8 cellular contexts compared by ENCODE assay signal in genomic region chr13:106561551-106562170, GRCh38. TPM values are rescaled to one million over a fixed set of nuclear protein-coding genes. Genes with fewer than 3 reads are reported as not detected.
A peak's percentile ranks its signal among the peaks of the same experiment; 100 is the strongest.
DNase-seq lines count a peak whose midpoint lies in the region; ATAC-seq and FAIRE-seq lines count a peak whose summit lies in the region.

No MANE protein-coding gene starts in this region.

- H3K36me3 Mint-ChIP-seq in activated CD4-positive, alpha-beta memory T cell treated with anti-CD3 and anti-CD28 coated beads, Interleukin-2, amount 10 ng/mL, durations not matched to agents 7 days and 5 days (ENCODE audit: low read depth): peaks cover 51% of the 10 kb centered on the region

- H3K9me3 ChIP-seq in small intestine (ENCODE audit: control insufficient read depth, low read depth): no peaks in the 10 kb centered on the region

- FAIRE-seq in small intestine (lab: Jason Lieb, UNC): no peak

- ATAC-seq in GM19023 (IDR thresholded peaks at IDR 0.05; ENCODE audit: unreplicated experiment) (peak; percentile 90), HG02981 (IDR thresholded peaks at IDR 0.05; ENCODE audit: unreplicated experiment) (peak; percentile 82), left ventricle myocardium superior (peak; percentile 69)

- peak; percentile 25 for DNase-seq in activated CD4-positive, alpha-beta memory T cell treated with anti-CD3 and anti-CD28 coated beads, Interleukin-2, amount 10 ng/mL, durations not matched to agents 7 days and 5 days
- DNase-seq in left ventricle myocardium superior: no peak
- DNase-seq in stimulated activated CD4-positive, alpha-beta T cell treated with anti-CD3 and anti-CD28 coated beads, Interleukin-4, amount 100 ng/mL, for 1 hour: peak; percentile 33
- DNase-seq in GDM1 (lab: John Stamatoyannopoulos, UW): no peak
- no peak for DNase-seq in DMS 273 (lab: John Stamatoyannopoulos, UW; ENCODE audit: unreplicated experiment)
- DNase-seq in small intestine: no peak

- no peak overlapping the region for H3K4me3 ChIP-seq in small intestine (ENCODE audit: low read depth in 1 of 2, low read length in 2 of 2)

- H3K4me1 ChIP-seq in small intestine (ENCODE audit: control insufficient read depth in 2 of 2, insufficient read depth in 1 of 2, low read depth in 1 of 2, low read length in 1 of 2): peaks cover 6 to 31% of the 10 kb centered on the region in 2 donors

- WGBS in small intestine, 3 donors: 33 to 40% (median 37%) methylated on average over 6 of the region's 6 CpGs

- H3K27me3 ChIP-seq in small intestine (ENCODE audit: control insufficient read depth in 2 of 2, insufficient read depth in 2 of 2, low read length in 2 of 2): no peaks in the 10 kb centered on the region

- H3K27me3 Mint-ChIP-seq in activated CD4-positive, alpha-beta memory T cell treated with anti-CD3 and anti-CD28 coated beads, Interleukin-2, amount 10 ng/mL, durations not matched to agents 7 days and 5 days: no peaks in the 10 kb centered on the region

- H3K27ac Mint-ChIP-seq in activated CD4-positive, alpha-beta memory T cell treated with anti-CD3 and anti-CD28 coated beads, Interleukin-2, amount 10 ng/mL, durations not matched to agents 7 days and 5 days: peak overlapping the region; percentile 5

- H3K9me3 Mint-ChIP-seq in activated CD4-positive, alpha-beta memory T cell treated with anti-CD3 and anti-CD28 coated beads, Interleukin-2, amount 10 ng/mL, durations not matched to agents 7 days and 5 days: no peaks in the 10 kb centered on the region

- POLR2A ChIA-PET in activated CD4-positive, alpha-beta memory T cell treated with anti-CD3 and anti-CD28 coated beads, Interleukin-2, amount 10 ng/mL, durations not matched to agents 7 days and 5 days (lab: Charles Lee): no interaction called here

- intact Hi-C loops in left ventricle myocardium superior (cut with micrococcal nuclease): no loop called here

- H3K4me3 Mint-ChIP-seq in activated CD4-positive, alpha-beta memory T cell treated with anti-CD3 and anti-CD28 coated beads, Interleukin-2, amount 10 ng/mL, durations not matched to agents 7 days and 5 days: no peak overlapping the region

- CTCF ChIA-PET in activated CD4-positive, alpha-beta memory T cell treated with anti-CD3 and anti-CD28 coated beads, Interleukin-2, amount 10 ng/mL, durations not matched to agents 7 days and 5 days (lab: Charles Lee): interaction anchor here (1.9 kb wide), 1 partner anchor 25 kb away, joined by 7 read pairs; no protein-coding TSS in a partner anchor

- H3K4me1 Mint-ChIP-seq in activated CD4-positive, alpha-beta memory T cell treated with anti-CD3 and anti-CD28 coated beads, Interleukin-2, amount 10 ng/mL, durations not matched to agents 7 days and 5 days: peaks cover 63% of the 10 kb centered on the region

- H3K36me3 ChIP-seq in small intestine (ENCODE audit: control insufficient read depth in 2 of 2, insufficient read depth in 2 of 2, low read length in 2 of 2): peaks cover 0 to 4% of the 10 kb centered on the region in 2 donors

- H3K27ac ChIP-seq in small intestine (ENCODE audit: low read depth in 1 of 2, low read length in 1 of 2): peak overlapping the region in 1 of 2 donors; percentile 56

RNA-seq across cellular contexts. Expression of gene ARGLU1, which starts 6.3 kb away (rescaled TPM):
- 100 to 1,000 TPM; 112 to 113 TPM for total RNA-seq in activated CD4-positive, alpha-beta memory T cell treated with anti-CD3 and anti-CD28 coated beads, Interleukin-2, amount 10 ng/mL, durations not matched to agents 7 days and 5 days
- total RNA-seq in left ventricle myocardium superior: 32.4 TPM
- 10 to 100 TPM; 43.8 to 65.8 (median 46.2) TPM for polyA plus RNA-seq in small intestine

RNA-seq across cellular contexts. Expression of gene EFNB2, which starts 26.2 kb away (rescaled TPM):
- total RNA-seq in activated CD4-positive, alpha-beta memory T cell treated with anti-CD3 and anti-CD28 coated beads, Interleukin-2, amount 10 ng/mL, durations not matched to agents 7 days and 5 days: under 1 TPM; 0.13 TPM
- total RNA-seq in left ventricle myocardium superior: 9.2 TPM
- 10 to 100 TPM; 10.8 to 33.0 (median 18.1) TPM for polyA plus RNA-seq in small intestine

Comparison
In these comparisons a context has a peak if more than half of its experiments do, and no peak if none do; other contexts are left out.
1. DNase-seq: peak in activated CD4-positive, alpha-beta memory T cell treated with anti-CD3 and anti-CD28 coated beads, Interleukin-2, amount 10 ng/mL, durations not matched to agents 7 days and 5 days (single experiment) and stimulated activated CD4-positive, alpha-beta T cell treated with anti-CD3 and anti-CD28 coated beads, Interleukin-4, amount 100 ng/mL, for 1 hour (single experiment); none in left ventricle myocardium superior (single experiment), GDM1 (single experiment), DMS 273 (single experiment) and small intestine (single experiment).
2. Peak in every context shown above with its lines, with median percentiles within 50 percentile points of each other: ATAC-seq.